Comparison of ENCODE assay signal across 8 cellular contexts in genomic region chr10:60820093-60820769, GRCh38. TPM values are rescaled to one million over a fixed set of nuclear protein-coding genes. Genes with fewer than 3 reads are reported as not detected.
DNase-seq lines count a peak whose midpoint lies in the region; ATAC-seq and TF ChIP-seq lines count a peak whose summit lies in the region.

No MANE protein-coding gene starts in this region.

- no peak for TF ChIP-seq POLR2A in Peyer's patch (IDR thresholded peaks at IDR 0.05)

- peak; percentile 70; the same call in 1 of the 2 replicates for ATAC-seq in Panc1

- H3K9me3 ChIP-seq in GM23248 (ENCODE audit: low read depth) (no peaks in the 10 kb centered on the region), Panc1 (ENCODE audit: control insufficient read depth, insufficient read depth, low read depth, low read length) (no peaks in the 10 kb centered on the region), Peyer's patch (no peaks in the 10 kb centered on the region)

- H3K4me3 ChIP-seq in GM06990 (replicated peaks; ENCODE audit: low read depth, low read length) (no peak overlapping the region), GM23248 (no peak overlapping the region), Panc1 (ENCODE audit: low read depth in 2 of 2, low read length in 2 of 2) (no peak overlapping the region), Peyer's patch (no peak overlapping the region)

- H2AFZ ChIP-seq in GM23248, result no peak overlapping the region

- H3K4me1 ChIP-seq in GM23248 (ENCODE audit: insufficient read depth) (peaks cover 48% of the 10 kb centered on the region), Panc1 (ENCODE audit: control insufficient read depth, insufficient read depth, low read length) (peaks cover 3% of the 10 kb centered on the region; the same call in 1 of the 2 replicates), Peyer's patch (peaks cover 0 to 8% (median 0%) of the 10 kb centered on the region in 4 donors)

- peak; percentile 60 for TF ChIP-seq CTCF in GM06990 (IDR thresholded peaks at IDR 0.05; ENCODE audit: insufficient read depth, low read length, poor library complexity, severe bottlenecking)
- TF ChIP-seq CTCF in Panc1 (IDR thresholded peaks at IDR 0.05), result peak; percentile 62
- TF ChIP-seq CTCF in Peyer's patch (IDR thresholded peaks at IDR 0.05), result peak in 2 of 6 experiments; percentile 8 to 19

- no peak overlapping the region for H3K9ac ChIP-seq in GM23248

- H3K36me3 ChIP-seq in GM06990 (ENCODE audit: control insufficient read depth, insufficient read depth, low read length) (no peaks in the 10 kb centered on the region), GM23248 (ENCODE audit: low read depth) (no peaks in the 10 kb centered on the region), Panc1 (ENCODE audit: control insufficient read depth, insufficient read depth, low read length) (no peaks in the 10 kb centered on the region), Peyer's patch (no peaks in the 10 kb centered on the region)

- H3K27me3 ChIP-seq in GM06990 (replicated peaks; ENCODE audit: control insufficient read depth, insufficient read depth, low read length) (no peaks in the 10 kb centered on the region), GM23248 (replicated peaks; ENCODE audit: insufficient read depth) (no peaks in the 10 kb centered on the region), Panc1 (ENCODE audit: control insufficient read depth, insufficient read depth, low read length) (no peaks in the 10 kb centered on the region), Peyer's patch (no peaks in the 10 kb centered on the region)

- POLR2A ChIA-PET in Panc1 (lab: Charles Lee), result no interaction called here

- DNase-seq in GM06990 (ENCODE audit: extremely low read depth, insufficient read length), result peak; percentile 27
- DNase-seq in GM23248, result peak; percentile 70
- DNase-seq in Panc1 (ENCODE audit: low read depth, low spot score), result no peak
- DNase-seq in islet precursor cell, result peak; percentile 83
- DNase-seq in Peyer's patch, result no peak
- DNase-seq in COLO668 (lab: John Stamatoyannopoulos, UW; ENCODE audit: unreplicated experiment), result no peak
- no peak for DNase-seq in RKO (ENCODE audit: low spot score)
- DNase-seq in posterior vena cava (ENCODE audit: low spot score), result no peak

- peaks cover 35% of the 10 kb centered on the region for H3F3A ChIP-seq in GM23248 (ENCODE audit: insufficient read depth)

- no peaks in the 10 kb centered on the region for H3K9me2 ChIP-seq in GM23248 (ENCODE audit: insufficient read depth)

- no TSS peak for BruUV-seq in Panc1 (replicated peaks; lab: Mats Ljungman, UMichigan)

- no peak overlapping the region for H3K27ac ChIP-seq in GM23248
- H3K27ac ChIP-seq in Panc1 (ENCODE audit: low read length), result no peak overlapping the region
- no peak overlapping the region for H3K27ac ChIP-seq in Peyer's patch

- in situ Hi-C loops in GM23248 (cut with MboI), result loop anchor here (25.0 kb wide), 1 partner anchor 917 kb away; no protein-coding TSS in a partner anchor
- in situ Hi-C loops in Panc1 (cut with HindIII; ENCODE audit: low pct_unique_long_range_greater_than_20kb, low sequenced_read_pairs), result no loop called here

- no peaks in the 10 kb centered on the region for H3K79me2 ChIP-seq in GM23248 (ENCODE audit: insufficient read depth)

- CTCF ChIA-PET in Panc1 (lab: Charles Lee), result no interaction called here

- 41 to 45% methylated on average over 6 of the region's 6 CpGs for WGBS in GM23248 (ENCODE audit: low coverage in 1 of 2, low lambda C conversion rate in 2 of 2, missing lambda C conversion rate in 2 of 2), 2 experiments

- no peaks in the 10 kb centered on the region for H4K20me1 ChIP-seq in GM23248 (ENCODE audit: insufficient read depth)

- intact Hi-C loops in Panc1 (cut with micrococcal nuclease; ENCODE audit: unreplicated experiment), result no loop called here
- intact Hi-C loops in posterior vena cava (cut with DNase I), result no loop called here

- peak overlapping the region; percentile 29 for H3K4me2 ChIP-seq in GM23248 (ENCODE audit: unreplicated experiment)

RNA-seq across cellular contexts. Expression of gene CDK1, which starts 42.0 kb away (rescaled TPM):
- 33.5 and 40.5 TPM in 2 replicates for total RNA-seq in GM23248 (2014; rRNA removed; shearing (Covaris generic))
- polyA plus RNA-seq in GM23248 (2016; fragmentation: Nextera tagmentation; extraction: Ambion mirVana), result 38.4 and 43.2 TPM in 2 replicates
- total RNA-seq in Panc1 (2021; ENCODE audit: unreplicated experiment), result 75.5 TPM
- 16.3 TPM for polyA plus RNA-seq in Panc1 (2012; ENCODE audit: insufficient read length)
- total RNA-seq in Peyer's patch, result 10 to 100 TPM in 2 of 4 donors, 1 to 10 TPM in 2; 3.2 to 19.8 (median 8.4) TPM
- total RNA-seq in posterior vena cava, result 1 to 10 TPM; 1.1 to 1.3 TPM

Comparison
In these comparisons a context has a peak if more than half of its experiments do, and no peak if none do; other contexts are left out.
1. DNase-seq: peak in GM06990 (single experiment), GM23248 (single experiment) and islet precursor cell (single experiment); none in Panc1 (single experiment), Peyer's patch (0 of 3), COLO668 (single experiment), RKO (single experiment) and posterior vena cava (single experiment).